9 cellular contexts compared by ENCODE assay signal in genomic region chr9:16726023-16726422, GRCh38.
DNase-seq lines count a peak whose midpoint lies in the region; ATAC-seq and TF ChIP-seq lines count a peak whose summit lies in the region.
"Had no signal": no experiment of that assay in that cellular context is flagged by ENCODE, and none has a peak within 500 bp of the region (broad histone marks: within the 10 kb centered on the region; RNA-seq: fewer than 3 reads in every experiment).

No MANE protein-coding gene starts in this region.

- H3K27ac Mint-ChIP-seq in stimulated activated naive B cell treated with anti-CD40 and anti-IgM and Interleukin-4, amounts not matched to agents 10 μg/mL and 1 μg/mL and 100 μg/mL, for 72 hours = no peak overlapping the region
- H3K27ac Mint-ChIP-seq: activated T-helper 2 cell treated with anti-CD3 and anti-CD28 coated beads, Interferon-gamma antibody, Interleukin-2, Interleukin-4, amounts not matched to agents 10 μg/mL and 5 μg/mL and 100 μg/mL, durations not matched to agents 14 hours and 24 hours and 36 hours had no signal

- H3K4me1 Mint-ChIP-seq in stimulated activated naive B cell treated with anti-CD40 and anti-IgM and Interleukin-4, amounts not matched to agents 10 μg/mL and 1 μg/mL and 100 μg/mL, for 72 hours = peaks cover 3 to 11% of the 10 kb centered on the region in 2 donors

- no peak for TF ChIP-seq CTCF in Peyer's patch (IDR thresholded peaks at IDR 0.05)

- H3K27me3 ChIP-seq in right cardiac atrium (ENCODE audit: control insufficient read depth, insufficient read depth) (no peaks in the 10 kb centered on the region), Peyer's patch (no peaks in the 10 kb centered on the region)

- H3K4me3 Mint-ChIP-seq in stimulated activated naive B cell treated with anti-CD40 and anti-IgM and Interleukin-4, amounts not matched to agents 10 μg/mL and 1 μg/mL and 100 μg/mL, for 72 hours = no peak overlapping the region

- H3K9me3 ChIP-seq in right cardiac atrium (ENCODE audit: control insufficient read depth, low read length) (no peaks in the 10 kb centered on the region), Peyer's patch (no peaks in the 10 kb centered on the region)

- no peak for TF ChIP-seq POLR2A in Peyer's patch (IDR thresholded peaks at IDR 0.05)

- H3K27ac ChIP-seq in right cardiac atrium (ENCODE audit: low read length) = peak overlapping the region; percentile 38
- peak overlapping the region in 2 of 4 donors; percentile 27 to 88 for H3K27ac ChIP-seq in Peyer's patch

- no peaks in the 10 kb centered on the region for H3K36me3 ChIP-seq in Peyer's patch

- H3K9me3 Mint-ChIP-seq in stimulated activated naive B cell treated with anti-CD40 and anti-IgM and Interleukin-4, amounts not matched to agents 10 μg/mL and 1 μg/mL and 100 μg/mL, for 72 hours = no peaks in the 10 kb centered on the region
- H3K9me3 Mint-ChIP-seq: activated T-helper 2 cell treated with anti-CD3 and anti-CD28 coated beads, Interferon-gamma antibody, Interleukin-2, Interleukin-4, amounts not matched to agents 10 μg/mL and 5 μg/mL and 100 μg/mL, durations not matched to agents 14 hours and 24 hours and 36 hours had no signal

- H3K4me1 ChIP-seq in right cardiac atrium (ENCODE audit: control insufficient read depth, insufficient read depth, low read length) (no peaks in the 10 kb centered on the region), Peyer's patch (no peaks in the 10 kb centered on the region)

- H3K4me3 ChIP-seq in right cardiac atrium (ENCODE audit: low read length) = no peak overlapping the region
- no peak overlapping the region for H3K4me3 ChIP-seq in Peyer's patch

- ATAC-seq in right cardiac atrium (no peak), left cardiac atrium (no peak)
- ATAC-seq in stimulated activated naive B cell treated with anti-CD40 and anti-IgM and Interleukin-4, amounts not matched to agents 10 μg/mL and 1 μg/mL and 100 μg/mL, for 72 hours (replicated peaks) = no peak

- 55% methylated on average over 7 of the region's 7 CpGs for WGBS in right cardiac atrium

- H3K36me3 Mint-ChIP-seq in stimulated activated naive B cell treated with anti-CD40 and anti-IgM and Interleukin-4, amounts not matched to agents 10 μg/mL and 1 μg/mL and 100 μg/mL, for 72 hours = no peaks in the 10 kb centered on the region

- peaks cover 37 to 40% of the 10 kb centered on the region in 2 donors for H3K27me3 Mint-ChIP-seq in stimulated activated naive B cell treated with anti-CD40 and anti-IgM and Interleukin-4, amounts not matched to agents 10 μg/mL and 1 μg/mL and 100 μg/mL, for 72 hours

- intact Hi-C loops in right cardiac atrium (cut with DNase I) = no loop called here
- intact Hi-C loops in left cardiac atrium (cut with DNase I) = loop anchor here in 1 of 2 donors (5.0 to 10.0 kb wide), 2 partner anchors 141 to 391 kb away; no protein-coding TSS in a partner anchor

- DNase-seq in right cardiac atrium (peak in 1 of 3 donors; percentile 28), left cardiac atrium (no peak), astrocyte of the hippocampus (ENCODE audit: low read depth, low spot score) (peak; percentile 55), kidney tubule cell (ENCODE audit: low spot score) (peak; percentile 59), Peyer's patch (no peak), NCI-H1436 treated with DMSO at 0.1 percent for 48 hours (lab: John Stamatoyannopoulos, UW) (no peak), HUDEP-2 (lab: John Stamatoyannopoulos, UW; ENCODE audit: unreplicated experiment in 76 of 76) (no peak)
- DNase-seq in stimulated activated naive B cell treated with anti-CD40 and anti-IgM and Interleukin-4, amounts not matched to agents 10 μg/mL and 1 μg/mL and 100 μg/mL, for 72 hours = no peak

Comparison
In these comparisons a context has a peak if more than half of its experiments do, and no peak if none do; other contexts are left out.
1. DNase-seq: peak in astrocyte of the hippocampus (single experiment) and kidney tubule cell (single experiment); none in left cardiac atrium (single experiment), Peyer's patch (0 of 3), NCI-H1436 treated with DMSO at 0.1 percent for 48 hours (single experiment), HUDEP-2 (0 of 76) and stimulated activated naive B cell treated with anti-CD40 and anti-IgM and Interleukin-4, amounts not matched to agents 10 μg/mL and 1 μg/mL and 100 μg/mL, for 72 hours (single experiment).